17 cellular contexts compared by ENCODE assay signal in genomic region chr6:166543603-166544293, GRCh38. TPM values are rescaled to one million over a fixed set of nuclear protein-coding genes. Genes with fewer than 3 reads are reported as not detected.
DNase-seq lines count a peak whose midpoint lies in the region; ATAC-seq, FAIRE-seq and TF ChIP-seq lines count a peak whose summit lies in the region.
"Had no signal": no experiment of that assay in that cellular context is flagged by ENCODE, and none has a peak within 500 bp of the region (broad histone marks: within the 10 kb centered on the region; RNA-seq: fewer than 3 reads in every experiment).

No MANE protein-coding gene starts in this region.

- H3K9ac ChIP-seq in H1 (replicated peaks in 1 of 4; ENCODE audit: extremely low read depth in 1 of 4, low read depth in 3 of 4, low read length in 3 of 4) (no peak overlapping the region), mesenchymal stem cell (ENCODE audit: low read length) (no peak overlapping the region), neural progenitor cell (no peak overlapping the region)
- H3K9ac ChIP-seq: BLaER1, KMS-11 had no signal

- no peak overlapping the region for H3K56ac ChIP-seq in H1 (replicated peaks; ENCODE audit: insufficient read length, low read depth, low read length)

- H3K9me3 ChIP-seq in H1 (ENCODE audit: insufficient read depth in 2 of 2, low read depth in 1 of 2, low read length in 1 of 2) (no peaks in the 10 kb centered on the region), mesenchymal stem cell (ENCODE audit: control insufficient read depth, low read length) (no peaks in the 10 kb centered on the region), neural progenitor cell (ENCODE audit: low read depth) (no peaks in the 10 kb centered on the region)
- H3K9me3 ChIP-seq: BLaER1 had no signal

- no peak overlapping the region for H3K27ac ChIP-seq in H1 (ENCODE audit: low read depth, low read length)
- no peak overlapping the region for H3K27ac ChIP-seq in mesenchymal stem cell (ENCODE audit: low read length, poor library complexity, severe bottlenecking)
- H3K27ac ChIP-seq in neural progenitor cell = no peak overlapping the region
- H3K27ac ChIP-seq: BLaER1, KMS-11 had no signal

- H3K4me2 ChIP-seq in H1 (ENCODE audit: insufficient read depth in 1 of 2, low read depth in 2 of 2, low read length in 2 of 2) (no peak overlapping the region), mesenchymal stem cell (ENCODE audit: low read length, poor library complexity, severe bottlenecking) (no peak overlapping the region), neural progenitor cell (no peak overlapping the region)
- H3K4me2 ChIP-seq: BLaER1, KMS-11 had no signal

- H2BK120ac ChIP-seq in H1 (replicated peaks; ENCODE audit: low read depth, low read length) (no peak overlapping the region), mesenchymal stem cell (ENCODE audit: low read depth, low read length) (no peak overlapping the region)

- H3K36me3 ChIP-seq in H1 (ENCODE audit: control insufficient read depth in 2 of 4, insufficient read depth in 4 of 4, low read length in 3 of 4) = no peaks in the 10 kb centered on the region
- no peaks in the 10 kb centered on the region for H3K36me3 ChIP-seq in mesenchymal stem cell (ENCODE audit: control insufficient read depth in 1 of 2, insufficient read depth in 2 of 2, low read depth in 1 of 2, low read length in 2 of 2)
- H3K36me3 ChIP-seq in neural progenitor cell = no peaks in the 10 kb centered on the region
- H3K36me3 ChIP-seq: BLaER1 had no signal

- H4K91ac ChIP-seq in H1 (replicated peaks; ENCODE audit: insufficient read length, low read length) (no peak overlapping the region), mesenchymal stem cell (ENCODE audit: low read length) (peak overlapping the region; percentile 55)

- FAIRE-seq in H1 (lab: Jason Lieb, UNC) = no peak
- FAIRE-seq: GM12892 had no signal

- 0 out of 2 replicates have a peak overlapping the region, but pooled peaks have one; percentile 16 for H3K18ac ChIP-seq in H1 (ENCODE audit: extremely low read depth, low read length)
- H3K18ac ChIP-seq in mesenchymal stem cell (ENCODE audit: low read depth in 1 of 2, low read length in 2 of 2) = no peak overlapping the region

- intact Hi-C loops in natural killer cell (cut with micrococcal nuclease) = loop anchor here (10.0 kb wide), 1 partner anchor 109 kb away; no protein-coding TSS in a partner anchor

- TF ChIP-seq EP300 in H1 (IDR thresholded peaks at IDR 0.05; ENCODE audit: borderline replicate concordance in 1 of 2, low read depth in 2 of 2, low read length in 2 of 2) = no peak

- CTCF ChIA-PET in H1 (lab: Charles Lee; ENCODE audit: partially characterized antibody) = interaction anchor here (0.9 to 1.8 kb wide), 6 partner anchors 29 to 142 kb away, joined by 3 to 6 read pairs (median 4); no protein-coding TSS in a partner anchor

- no peaks in the 10 kb centered on the region for H3F3A ChIP-seq in neural progenitor cell (ENCODE audit: low read depth)

- H3K4ac ChIP-seq in H1 (replicated peaks; ENCODE audit: insufficient read length, low read depth, low read length) (no peak overlapping the region), mesenchymal stem cell (ENCODE audit: low read depth in 1 of 2, low read length in 2 of 2) (no peak overlapping the region)

- H2AK5ac ChIP-seq in H1 (ENCODE audit: low read depth, low read length) (no peak overlapping the region; the same call in 1 of the 2 replicates), mesenchymal stem cell (ENCODE audit: low read length, severe bottlenecking) (no peak overlapping the region)

- H4K5ac ChIP-seq in H1 (ENCODE audit: insufficient read length, low read depth, low read length) = no peak overlapping the region

- H2AFZ ChIP-seq in H1 (ENCODE audit: low read length) (no peak overlapping the region), mesenchymal stem cell (ENCODE audit: low read depth, low read length) (no peak overlapping the region), neural progenitor cell (replicated peaks) (no peak overlapping the region)

- no peaks in the 10 kb centered on the region for H3K23me2 ChIP-seq in H1 (ENCODE audit: low read depth, low read length)

- no peaks in the 10 kb centered on the region; a peak in 1 of 4 replicates for H3K79me2 ChIP-seq in H1 (ENCODE audit: control insufficient read depth in 1 of 2, insufficient read depth in 2 of 2, low read length in 2 of 2)
- H3K79me2 ChIP-seq in neural progenitor cell (ENCODE audit: low read depth) = no peaks in the 10 kb centered on the region

- peak overlapping the region; percentile 84 for H2BK12ac ChIP-seq in H1 (ENCODE audit: low read depth, low read length)
- no peak overlapping the region for H2BK12ac ChIP-seq in mesenchymal stem cell (ENCODE audit: low read length in 2 of 2)

- H3K23ac ChIP-seq in H1 (ENCODE audit: insufficient read length) (no peak overlapping the region), mesenchymal stem cell (ENCODE audit: low read length in 2 of 2) (no peak overlapping the region)

- no peak for TF ChIP-seq POLR2A in H1 (IDR thresholded peaks at IDR 0.05; ENCODE audit: control extremely low read depth in 1 of 2, low read depth in 2 of 2, low read length in 2 of 2)

- H3K36me3 Mint-ChIP-seq in natural killer cell (no peaks in the 10 kb centered on the region), neural progenitor cell (peaks cover 6% of the 10 kb centered on the region)
- no peaks in the 10 kb centered on the region for H3K36me3 Mint-ChIP-seq in natural killer cell treated with Interleukin-12 subunit alpha and Interleukin-12 subunit beta and Interleukin-15 and Interleukin-18, amount 100 ng/mL, for 72 hours
- peaks cover 0 to 15% of the 10 kb centered on the region in 2 donors for H3K36me3 Mint-ChIP-seq in stimulated activated naive B cell treated with anti-CD40 and anti-IgM and Interleukin-4, amounts not matched to agents 10 μg/mL and 1 μg/mL and 100 μg/mL, for 72 hours

- H3K14ac ChIP-seq in H1 (ENCODE audit: insufficient read length) (no peak overlapping the region), mesenchymal stem cell (ENCODE audit: low read length in 2 of 2) (no peak overlapping the region)

- H3K27me3 ChIP-seq in H1 (replicated peaks in 1 of 4; ENCODE audit: control insufficient read depth in 3 of 4, extremely low read depth in 1 of 4, insufficient read depth in 3 of 4, low read length in 3 of 4) (no peaks in the 10 kb centered on the region), mesenchymal stem cell (ENCODE audit: control insufficient read depth in 1 of 2, insufficient read depth in 1 of 2, low read length in 2 of 2) (no peaks in the 10 kb centered on the region), neural progenitor cell (no peaks in the 10 kb centered on the region)
- H3K27me3 ChIP-seq: BLaER1 had no signal

- H2BK20ac ChIP-seq in H1 (ENCODE audit: low read length) = 0 out of 2 replicates have a peak overlapping the region, but pooled peaks have one; percentile 48

- H2BK15ac ChIP-seq in H1 (ENCODE audit: low read length) (no peak overlapping the region), mesenchymal stem cell (ENCODE audit: low read depth, poor library complexity, severe bottlenecking) (no peak overlapping the region)

- H3K4me1 Mint-ChIP-seq in natural killer cell (peaks cover 33 to 34% of the 10 kb centered on the region in 2 donors), neural progenitor cell (peaks cover 23% of the 10 kb centered on the region)
- H3K4me1 Mint-ChIP-seq in natural killer cell treated with Interleukin-12 subunit alpha and Interleukin-12 subunit beta and Interleukin-15 and Interleukin-18, amount 100 ng/mL, for 72 hours (ENCODE audit: low read depth in 2 of 2) = peaks cover 26 to 28% of the 10 kb centered on the region in 2 donors
- peaks cover 15 to 24% of the 10 kb centered on the region in 2 donors for H3K4me1 Mint-ChIP-seq in stimulated activated naive B cell treated with anti-CD40 and anti-IgM and Interleukin-4, amounts not matched to agents 10 μg/mL and 1 μg/mL and 100 μg/mL, for 72 hours

- H4K20me1 ChIP-seq in H1 (replicated peaks in 1 of 2; ENCODE audit: control insufficient read depth in 1 of 2, insufficient read depth in 2 of 2, low read length in 2 of 2) (no peaks in the 10 kb centered on the region), neural progenitor cell (ENCODE audit: low read depth) (no peaks in the 10 kb centered on the region)
- H4K20me1 ChIP-seq: BLaER1 had no signal

- H3K9me3 Mint-ChIP-seq in natural killer cell = no peaks in the 10 kb centered on the region
- no peaks in the 10 kb centered on the region for H3K9me3 Mint-ChIP-seq in natural killer cell treated with Interleukin-12 subunit alpha and Interleukin-12 subunit beta and Interleukin-15 and Interleukin-18, amount 100 ng/mL, for 72 hours
- H3K9me3 Mint-ChIP-seq in stimulated activated naive B cell treated with anti-CD40 and anti-IgM and Interleukin-4, amounts not matched to agents 10 μg/mL and 1 μg/mL and 100 μg/mL, for 72 hours = no peaks in the 10 kb centered on the region
- peaks cover 5% of the 10 kb centered on the region for H3K9me3 Mint-ChIP-seq in neural progenitor cell

- ATAC-seq in natural killer cell = no peak
- no peak for ATAC-seq in natural killer cell treated with Interleukin-12 subunit alpha and Interleukin-12 subunit beta and Interleukin-15 and Interleukin-18, amount 100 ng/mL, for 72 hours
- no peak for ATAC-seq in stimulated activated naive B cell treated with anti-CD40 and anti-IgM and Interleukin-4, amounts not matched to agents 10 μg/mL and 1 μg/mL and 100 μg/mL, for 72 hours (replicated peaks)

- H3K4me3 ChIP-seq in H1 (ENCODE audit: extremely low read depth in 1 of 4, insufficient read depth in 2 of 4, low read depth in 3 of 4, low read length in 4 of 4) = no peak overlapping the region
- no peak overlapping the region for H3K4me3 ChIP-seq in mesenchymal stem cell (ENCODE audit: insufficient read depth in 1 of 2, low read depth in 1 of 2, low read length in 2 of 2)
- no peak overlapping the region for H3K4me3 ChIP-seq in neural progenitor cell
- H3K4me3 ChIP-seq: BLaER1 had no signal

- TF ChIP-seq CTCF in natural killer cell (IDR thresholded peaks at IDR 0.05) = no peak
- no peak for TF ChIP-seq CTCF in H1 (IDR thresholded peaks at IDR 0.05; ENCODE audit: control extremely low read depth in 1 of 3, insufficient read depth in 1 of 3, low read depth in 1 of 3, low read length in 3 of 3)
- no peak for TF ChIP-seq CTCF in neural progenitor cell (IDR thresholded peaks at IDR 0.05)

- DNase-seq in natural killer cell (no peak), H1 (ENCODE audit: low read depth in 1 of 2, low spot score in 2 of 2) (no peak), mesenchymal stem cell (no peak), Ammon's horn (ENCODE audit: low spot score) (no peak), neural progenitor cell (ENCODE audit: low spot score) (no peak), hypothalamus (lab: John Stamatoyannopoulos, UW) (no peak)
- no peak for DNase-seq in natural killer cell treated with Interleukin-12 subunit alpha and Interleukin-12 subunit beta and Interleukin-15 and Interleukin-18, amount 100 ng/mL, for 72 hours (ENCODE audit: low spot score)
- no peak for DNase-seq in stimulated activated naive B cell treated with anti-CD40 and anti-IgM and Interleukin-4, amounts not matched to agents 10 μg/mL and 1 μg/mL and 100 μg/mL, for 72 hours
- DNase-seq: GOT3, NCI-H1048, NCI-H1436 treated with DMSO at 0.1 percent for 48 hours, NCI-H2081, NCI-H510A, NCI-H82 had no signal

- H3K4me1 ChIP-seq in H1 (replicated peaks in 1 of 4; ENCODE audit: control insufficient read depth in 3 of 4, insufficient read depth in 4 of 4, low read length in 3 of 4) = peaks cover 7 to 16% (median 9%) of the 10 kb centered on the region in 4 experiments; a peak in 5 of 7 replicates
- H3K4me1 ChIP-seq in mesenchymal stem cell (ENCODE audit: control insufficient read depth, insufficient read depth, low read depth, low read length) = peaks cover 7% of the 10 kb centered on the region
- H3K4me1 ChIP-seq in neural progenitor cell = no peaks in the 10 kb centered on the region

- POLR2A ChIA-PET in H1 (lab: Charles Lee; ENCODE audit: partially characterized antibody) = interaction anchor here (0.9 to 1.3 kb wide), 3 partner anchors 9 to 207 kb away, joined by 3 to 4 read pairs (median 4); no protein-coding TSS in a partner anchor

- H4K8ac ChIP-seq in H1 (ENCODE audit: extremely low read depth, insufficient read depth, low read length) = no peak overlapping the region
- H4K8ac ChIP-seq in mesenchymal stem cell (ENCODE audit: low read length) = no peak overlapping the region

- H3K4me3 Mint-ChIP-seq in natural killer cell (peak overlapping the region; percentile 14), neural progenitor cell (no peak overlapping the region)
- no peak overlapping the region for H3K4me3 Mint-ChIP-seq in natural killer cell treated with Interleukin-12 subunit alpha and Interleukin-12 subunit beta and Interleukin-15 and Interleukin-18, amount 100 ng/mL, for 72 hours
- H3K4me3 Mint-ChIP-seq in stimulated activated naive B cell treated with anti-CD40 and anti-IgM and Interleukin-4, amounts not matched to agents 10 μg/mL and 1 μg/mL and 100 μg/mL, for 72 hours = no peak overlapping the region

- H3K79me1 ChIP-seq in H1 (ENCODE audit: low read depth, low read length) = peaks cover 3% of the 10 kb centered on the region
- no peaks in the 10 kb centered on the region for H3K79me1 ChIP-seq in mesenchymal stem cell (replicated peaks; ENCODE audit: low read length, poor library complexity, severe bottlenecking)

- 88% methylated on average over 9 of the region's 9 CpGs; no CpG with 5 or more reads in 1 of the 2 experiments for WGBS in H1 (ENCODE audit: extremely low coverage in 1 of 2, insufficient coverage in 1 of 2, insufficient read length in 1 of 2, insufficient replicate concordance in 2 of 2, low coverage in 1 of 2, low lambda C conversion rate in 2 of 2, missing lambda C conversion rate in 1 of 2), 2 experiments
- 87% methylated on average over 9 of the region's 9 CpGs for WGBS in mesenchymal stem cell

- H3K27me3 Mint-ChIP-seq in natural killer cell (ENCODE audit: low read depth in 2 of 2) (peaks cover 0 to 24% of the 10 kb centered on the region in 2 donors), neural progenitor cell (ENCODE audit: insufficient read depth, low read depth) (no peaks in the 10 kb centered on the region)
- peaks cover 11 to 14% of the 10 kb centered on the region in 2 donors for H3K27me3 Mint-ChIP-seq in natural killer cell treated with Interleukin-12 subunit alpha and Interleukin-12 subunit beta and Interleukin-15 and Interleukin-18, amount 100 ng/mL, for 72 hours
- H3K27me3 Mint-ChIP-seq in stimulated activated naive B cell treated with anti-CD40 and anti-IgM and Interleukin-4, amounts not matched to agents 10 μg/mL and 1 μg/mL and 100 μg/mL, for 72 hours = no peaks in the 10 kb centered on the region

- H2BK5ac ChIP-seq in H1 (ENCODE audit: low read depth, low read length) (no peak overlapping the region), mesenchymal stem cell (ENCODE audit: low read depth, low read length, poor library complexity, severe bottlenecking) (no peak overlapping the region)

- no peak for TF ChIP-seq RAD21 in H1 (IDR thresholded peaks at IDR 0.05 in 1 of 2, conservative IDR thresholded peaks at IDR 0.05 in 1 of 2; ENCODE audit: low read depth in 2 of 2, low read length in 2 of 2)

- H3K27ac Mint-ChIP-seq in natural killer cell = peak overlapping the region; percentile 2 to 66
- no peak overlapping the region for H3K27ac Mint-ChIP-seq in natural killer cell treated with Interleukin-12 subunit alpha and Interleukin-12 subunit beta and Interleukin-15 and Interleukin-18, amount 100 ng/mL, for 72 hours
- H3K27ac Mint-ChIP-seq in stimulated activated naive B cell treated with anti-CD40 and anti-IgM and Interleukin-4, amounts not matched to agents 10 μg/mL and 1 μg/mL and 100 μg/mL, for 72 hours = peak overlapping the region; percentile 37
- H3K27ac Mint-ChIP-seq in neural progenitor cell = no peak overlapping the region

RNA-seq across cellular contexts. Expression of gene RAMACL, which starts 42.7 kb away (rescaled TPM):
- 1 to 10 TPM in 2 of 3 donors, under 1 TPM in 1; 0.68 to 5.6 (median 1.1) TPM for total RNA-seq in natural killer cell
- under 1 TPM; 0.21 to 0.73 TPM for total RNA-seq in natural killer cell treated with Interleukin-12 subunit alpha and Interleukin-12 subunit beta and Interleukin-15 and Interleukin-18, amount 100 ng/mL, for 72 hours
- 0.34 and 0.97 TPM in 2 replicates for total RNA-seq in H1 (2021; fragmentation: NEBNext Ultra II Directional; extraction: Animal tissue kit (Norgen Biotek cat#: 25700))
- polyA plus RNA-seq in H1 (2011; rRNA removed) = 0.23 TPM in 1 of 2 replicates, not detected in the other
- 0.12 TPM for polyA plus RNA-seq in H1 (2011; cell fraction: cytosol; rRNA removed)
- polyA plus RNA-seq in H1 (2011; cell fraction: nucleus; rRNA removed) = 0.30 TPM
- 0.51 to 0.72 TPM (median 0.62 TPM) in 4 replicates for polyA plus RNA-seq in H1 (2012, experiment 1 of 2)
- 0.14 TPM for polyA plus RNA-seq in H1 (2012, experiment 2 of 2)
- polyA plus RNA-seq in H1 (2013, experiment 1 of 2) = 0.16 TPM
- 0.18 TPM for polyA plus RNA-seq in H1 (2013, experiment 2 of 2)
- polyA minus RNA-seq in H1 (2011; rRNA and poly(A)+ RNA removed) = 2.4 and 2.5 TPM in 2 replicates
- polyA minus RNA-seq in H1 (2011; cell fraction: cytosol; rRNA and poly(A)+ RNA removed) = not detected
- polyA minus RNA-seq in H1 (2011; cell fraction: nucleus; rRNA and poly(A)+ RNA removed) = 7.8 TPM
- 0.43 TPM for polyA plus RNA-seq in mesenchymal stem cell (2013, experiment 1 of 2)
- polyA plus RNA-seq in mesenchymal stem cell (2013, experiment 2 of 2) = 0.37 TPM
- total RNA-seq in neural progenitor cell (ENCODE audit: low replicate concordance) = 0.19 and 0.56 TPM in 2 replicates

Comparison
In these comparisons a context has a peak if more than half of its experiments do, and no peak if none do; other contexts are left out.
1. H3K27ac Mint-ChIP-seq: peak in natural killer cell (2 of 2) and stimulated activated naive B cell treated with anti-CD40 and anti-IgM and Interleukin-4, amounts not matched to agents 10 μg/mL and 1 μg/mL and 100 μg/mL, for 72 hours (single experiment); none in natural killer cell treated with Interleukin-12 subunit alpha and Interleukin-12 subunit beta and Interleukin-15 and Interleukin-18, amount 100 ng/mL, for 72 hours (0 of 2) and neural progenitor cell (single experiment).